ENCODE assay signal across 9 cellular contexts in genomic region chr13:44086389-44086788, GRCh38.
"Had no signal": no experiment of that assay in that cellular context is flagged by ENCODE, and none has a peak within 500 bp of the region (broad histone marks: within the 10 kb centered on the region; RNA-seq: fewer than 3 reads in every experiment).

No MANE protein-coding gene starts in this region.

- H3K4me3 ChIP-seq: GM23248, GM23338, HAP-1 had no signal

- H3K4me1 Mint-ChIP-seq: GM23338 had no signal

- H3K4me3 Mint-ChIP-seq: GM23338, H9, HFFc6 had no signal

- H3K36me3 ChIP-seq: HAP-1 had no signal

- H3K27ac Mint-ChIP-seq: GM23338, H9, HFFc6 had no signal

- H3K4me1 ChIP-seq: HAP-1 had no signal

- H3K9me3 ChIP-seq: HAP-1 had no signal

- H3K9me3 Mint-ChIP-seq: HFFc6 had no signal

- DNase-seq: GM23248, GOT3, H7, H9, HCEC 1CT, HFFc6 had no signal

- H3K27ac ChIP-seq: GM23248 had no signal

- ATAC-seq: GM23338, HCT116 had no signal
